22 cellular contexts compared by ENCODE assay signal in the genomic region with DNA sequence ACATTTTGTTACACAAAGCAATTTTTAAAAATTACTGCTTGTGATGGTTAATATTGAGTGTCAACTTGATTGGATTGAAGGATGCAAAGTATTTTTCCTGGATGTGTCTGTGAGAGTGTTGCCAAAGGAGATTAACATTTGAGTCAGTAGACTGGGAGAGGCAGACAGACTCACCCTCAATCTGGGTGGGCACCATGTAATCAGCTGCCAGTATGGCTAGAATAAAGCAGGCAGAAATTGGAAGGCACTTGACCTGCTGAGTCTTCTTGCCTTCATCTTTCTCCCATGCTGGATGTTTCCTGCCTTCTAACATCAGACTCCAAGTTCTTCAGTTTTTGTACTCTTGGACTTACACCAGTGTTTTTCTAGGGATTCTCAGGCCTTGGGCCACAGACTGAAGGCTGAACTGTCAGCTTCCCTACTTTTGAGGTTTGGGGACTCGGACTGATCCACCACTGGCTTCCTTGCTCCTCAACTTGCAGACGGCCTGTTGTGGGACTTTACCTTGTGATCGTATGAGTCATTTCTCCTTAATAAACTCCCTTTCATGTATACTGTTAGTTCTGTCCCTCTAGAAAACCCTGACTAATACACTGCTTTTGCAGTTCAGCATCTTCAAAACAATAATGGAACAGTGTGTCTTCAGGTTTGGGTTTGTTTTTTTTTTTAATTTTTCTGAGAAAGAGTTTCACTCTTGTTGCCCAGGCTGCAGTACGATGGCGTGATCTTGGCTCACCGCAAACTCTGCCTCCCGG.
DNase-seq lines count a peak whose midpoint lies in the region; ATAC-seq, FAIRE-seq and TF ChIP-seq lines count a peak whose summit lies in the region.
"Had no signal": no experiment of that assay in that cellular context is flagged by ENCODE, and none has a peak within 500 bp of the region (broad histone marks: within the 10 kb centered on the region; RNA-seq: fewer than 3 reads in every experiment).

No MANE protein-coding gene starts in this region.

- no peaks in the 10 kb centered on the region for H3K27me3 ChIP-seq in astrocyte (ENCODE audit: insufficient read depth, low read length)
- H3K27me3 ChIP-seq: BLaER1 treated with 17β-estradiol and CSF1 and Interleukin-3, amounts not matched to agents 10 nM and 100 nM had no signal

- DNase-seq in A172 (ENCODE audit: low spot score) (peak; percentile 78), LHCN-M2 (ENCODE audit: low read depth) (peak; percentile 82), astrocyte (ENCODE audit: low read depth) (peak; percentile 80), foreskin melanocyte (peak; percentile 44), NCI-H774 (lab: John Stamatoyannopoulos, UW) (no peak), HK-2 (ENCODE audit: unreplicated experiment) (no peak), NCI-H2171 treated with DMSO at 0.1 percent for 48 hours (lab: John Stamatoyannopoulos, UW) (no peak)
- DNase-seq: activated CD4-positive, alpha-beta T cell treated with anti-CD3 and anti-CD28 coated beads, Interleukin-2, amount 10 ng/mL, durations not matched to agents 7 days and 5 days; activated CD8-positive, alpha-beta memory T cell treated with anti-CD3 and anti-CD28 coated beads, Interleukin-2, amount 50 U/mL, for 48 hours; activated gamma-delta T cell; amniotic stem cell; DMS 273 treated with DMSO at 0.1 percent for 48 hours; effector memory CD4-positive, alpha-beta T cell; H9; midbrain; NCI-H1417; NCI-H526 had no signal

- H3K9me3 Mint-ChIP-seq in astrocyte (ENCODE audit: unreplicated experiment), result no peaks in the 10 kb centered on the region
- H3K9me3 Mint-ChIP-seq: H9 had no signal

- peaks cover 32% of the 10 kb centered on the region for H3K4me1 Mint-ChIP-seq in astrocyte (ENCODE audit: low read depth, unreplicated experiment)
- H3K4me1 Mint-ChIP-seq: activated CD4-positive, alpha-beta T cell treated with anti-CD3 and anti-CD28 coated beads, Interleukin-2, amount 10 ng/mL, durations not matched to agents 7 days and 5 days; stimulated activated memory B cell treated with anti-CD40 and anti-IgM and Interleukin-4, amounts not matched to agents 10 μg/mL and 1 μg/mL and 100 μg/mL, for 72 hours had no signal

- H3K4me3 ChIP-seq in astrocyte (ENCODE audit: insufficient read depth, low read depth, low read length), result no peak overlapping the region
- H3K4me3 ChIP-seq: BLaER1 treated with 17β-estradiol and CSF1 and Interleukin-3, amounts not matched to agents 10 nM and 100 nM had no signal

- H2AFZ ChIP-seq in astrocyte (ENCODE audit: low read depth, low read length), result no peak overlapping the region

- H3K27ac ChIP-seq in astrocyte (ENCODE audit: low read depth, low read length), result no peak overlapping the region

- peak overlapping the region; percentile 16 for H3K27ac Mint-ChIP-seq in astrocyte (ENCODE audit: unreplicated experiment)
- H3K27ac Mint-ChIP-seq: activated CD4-positive, alpha-beta T cell treated with anti-CD3 and anti-CD28 coated beads, Interleukin-2, amount 10 ng/mL, durations not matched to agents 7 days and 5 days; H9; stimulated activated memory B cell treated with anti-CD40 and anti-IgM and Interleukin-4, amounts not matched to agents 10 μg/mL and 1 μg/mL and 100 μg/mL, for 72 hours had no signal

- H3K79me2 ChIP-seq in astrocyte (ENCODE audit: insufficient read depth, low read length), result no peaks in the 10 kb centered on the region

- ATAC-seq in GM18517 (IDR thresholded peaks at IDR 0.05; ENCODE audit: unreplicated experiment), result no peak
- ATAC-seq: stimulated activated memory B cell treated with anti-CD40 and anti-IgM and Interleukin-4, amounts not matched to agents 10 μg/mL and 1 μg/mL and 100 μg/mL, for 72 hours had no signal

- no peaks in the 10 kb centered on the region for H3K9me3 ChIP-seq in astrocyte (ENCODE audit: insufficient read depth, low read depth, low read length)
- H3K9me3 ChIP-seq: BLaER1 treated with 17β-estradiol and CSF1 and Interleukin-3, amounts not matched to agents 10 nM and 100 nM had no signal

- H3K27me3 Mint-ChIP-seq in astrocyte (ENCODE audit: low read depth, unreplicated experiment), result no peaks in the 10 kb centered on the region
- H3K27me3 Mint-ChIP-seq: activated CD4-positive, alpha-beta T cell treated with anti-CD3 and anti-CD28 coated beads, Interleukin-2, amount 10 ng/mL, durations not matched to agents 7 days and 5 days; stimulated activated memory B cell treated with anti-CD40 and anti-IgM and Interleukin-4, amounts not matched to agents 10 μg/mL and 1 μg/mL and 100 μg/mL, for 72 hours had no signal

- no peaks in the 10 kb centered on the region for H3K4me1 ChIP-seq in astrocyte (ENCODE audit: insufficient read depth, low read length)

- no peak for TF ChIP-seq CTCF in astrocyte (IDR thresholded peaks at IDR 0.05; ENCODE audit: insufficient read depth, low read depth, low read length)

- H3K4me3 Mint-ChIP-seq in astrocyte (ENCODE audit: unreplicated experiment), result no peak overlapping the region
- H3K4me3 Mint-ChIP-seq: activated CD4-positive, alpha-beta T cell treated with anti-CD3 and anti-CD28 coated beads, Interleukin-2, amount 10 ng/mL, durations not matched to agents 7 days and 5 days; H9; neural crest cell; stimulated activated memory B cell treated with anti-CD40 and anti-IgM and Interleukin-4, amounts not matched to agents 10 μg/mL and 1 μg/mL and 100 μg/mL, for 72 hours had no signal

- no peaks in the 10 kb centered on the region for H3K36me3 ChIP-seq in astrocyte (ENCODE audit: insufficient read depth, low read length)
- H3K36me3 ChIP-seq: BLaER1 treated with 17β-estradiol and CSF1 and Interleukin-3, amounts not matched to agents 10 nM and 100 nM had no signal

- no peak overlapping the region for H3K9ac ChIP-seq in astrocyte (ENCODE audit: low read length)
- H3K9ac ChIP-seq: BLaER1 treated with 17β-estradiol and CSF1 and Interleukin-3, amounts not matched to agents 10 nM and 100 nM had no signal

- H4K20me1 ChIP-seq in astrocyte (ENCODE audit: insufficient read depth, low read length), result no peaks in the 10 kb centered on the region
- H4K20me1 ChIP-seq: BLaER1 treated with 17β-estradiol and CSF1 and Interleukin-3, amounts not matched to agents 10 nM and 100 nM had no signal

- FAIRE-seq in astrocyte (lab: Jason Lieb, UNC), result peak; percentile 29
- FAIRE-seq: A204.1 had no signal

- H3K4me2 ChIP-seq in astrocyte (ENCODE audit: low read length), result no peak overlapping the region
- H3K4me2 ChIP-seq: BLaER1 treated with 17β-estradiol and CSF1 and Interleukin-3, amounts not matched to agents 10 nM and 100 nM had no signal

- no peaks in the 10 kb centered on the region for H3K36me3 Mint-ChIP-seq in astrocyte (ENCODE audit: low read depth, unreplicated experiment)
- H3K36me3 Mint-ChIP-seq: stimulated activated memory B cell treated with anti-CD40 and anti-IgM and Interleukin-4, amounts not matched to agents 10 μg/mL and 1 μg/mL and 100 μg/mL, for 72 hours had no signal

Comparison
In these comparisons a context has a peak if more than half of its experiments do, and no peak if none do; other contexts are left out.
1. DNase-seq: peak in A172 (single experiment), LHCN-M2 (single experiment), astrocyte (single experiment) and foreskin melanocyte (single experiment); none in NCI-H774 (single experiment), HK-2 (single experiment) and NCI-H2171 treated with DMSO at 0.1 percent for 48 hours (single experiment).